Comparison of ENCODE assay signal across 7 cellular contexts in the genomic region with DNA sequence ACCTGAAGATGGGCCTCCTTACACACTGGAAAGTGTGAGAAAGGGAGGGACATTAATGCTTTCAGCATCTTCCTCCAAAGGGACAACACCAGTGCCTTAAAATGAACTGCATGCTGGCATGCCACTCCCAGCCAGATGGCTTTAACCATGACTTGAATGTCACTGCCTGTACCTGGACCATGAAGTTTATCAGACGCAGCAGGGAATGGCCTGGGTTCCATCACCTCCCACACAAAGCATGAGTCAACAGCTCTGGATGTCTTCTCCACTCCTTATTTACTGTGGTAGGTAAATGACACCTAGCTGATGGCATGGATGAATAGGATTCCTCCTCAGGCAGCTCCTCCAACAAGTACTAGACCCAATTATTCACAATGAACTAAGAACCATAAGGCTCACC.
"Had no signal": no experiment of that assay in that cellular context is flagged by ENCODE, and none has a peak within 500 bp of the region (broad histone marks: within the 10 kb centered on the region; RNA-seq: fewer than 3 reads in every experiment).

No MANE protein-coding gene starts in this region.

- ATAC-seq: GM12878 had no signal

- DNase-seq: GDM1, GF-D8 had no signal

- FAIRE-seq: GM12878, GM12891, GM12892, GM18507, GM19239 had no signal

- H3K4me3 ChIP-seq: GM12878 had no signal
